In genomic region chr1:179025975-179026812, GRCh38 we compare ENCODE assay signal across 1 cellular context.
TF ChIP-seq lines count a peak whose summit lies in the region.

No MANE protein-coding gene starts in this region.

TF ChIP-seq in K562, 482 proteins besides CTCF, POLR2A, EP300 and RAD21 (continued from another document and continues in another):
- TF ChIP-seq, protein P1, sequence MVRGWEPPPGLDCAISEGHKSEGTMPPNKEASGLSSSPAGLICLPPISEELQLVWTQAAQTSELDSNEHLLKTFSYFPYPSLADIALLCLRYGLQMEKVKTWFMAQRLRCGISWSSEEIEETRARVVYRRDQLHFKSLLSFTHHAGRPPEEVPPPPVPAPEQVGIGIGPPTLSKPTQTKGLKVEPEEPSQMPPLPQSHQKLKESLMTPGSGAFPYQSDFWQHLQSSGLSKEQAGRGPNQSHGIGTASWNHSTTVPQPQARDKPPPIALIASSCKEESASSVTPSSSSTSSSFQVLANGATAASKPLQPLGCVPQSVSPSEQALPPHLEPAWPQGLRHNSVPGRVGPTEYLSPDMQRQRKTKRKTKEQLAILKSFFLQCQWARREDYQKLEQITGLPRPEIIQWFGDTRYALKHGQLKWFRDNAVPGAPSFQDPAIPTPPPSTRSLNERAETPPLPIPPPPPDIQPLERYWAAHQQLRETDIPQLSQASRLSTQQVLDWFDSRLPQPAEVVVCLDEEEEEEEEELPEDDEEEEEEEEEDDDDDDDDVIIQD (CRISPR knock-in tag; IDR thresholded peaks at IDR 0.05), result no peak
- TF ChIP-seq SMARCE1 (IDR thresholded peaks at IDR 0.05) (no peak), RHOXF2B (CRISPR knock-in tag; conservative IDR thresholded peaks at IDR 0.05) (no peak), JUND (IDR thresholded peaks at IDR 0.05; ENCODE audit: borderline replicate concordance, low read depth, low read length) (0 out of 2 replicates have a peak, but pooled peaks have one; percentile 5), JUND (tag; IDR thresholded peaks at IDR 0.05; ENCODE audit: borderline replicate concordance, low read depth, low read length) (no peak), SP1 (CRISPR knock-in tag; IDR thresholded peaks at IDR 0.05) (peak; percentile 78), CBX3 (IDR thresholded peaks at IDR 0.05; ENCODE audit: borderline replicate concordance in 1 of 2, low read length in 2 of 2) (no peak), FOXO4 (CRISPR knock-in tag; IDR thresholded peaks at IDR 0.05) (no peak), DEAF1 (CRISPR knock-in tag; IDR thresholded peaks at IDR 0.05) (no peak), CREB1 (IDR thresholded peaks at IDR 0.05) (peak; percentile 56; the same call in 1 of the 2 replicates), CREB1 (CRISPR knock-in tag; IDR thresholded peaks at IDR 0.05) (peak; percentile 60; the same call in 1 of the 2 replicates), IFI16 (CRISPR knock-in tag; IDR thresholded peaks at IDR 0.05) (no peak), CBFB (CRISPR knock-in tag; IDR thresholded peaks at IDR 0.05) (no peak), KLF10 (CRISPR knock-in tag; IDR thresholded peaks at IDR 0.05) (no peak), ETV6 (IDR thresholded peaks at IDR 0.05; ENCODE audit: borderline replicate concordance in 1 of 2, low read depth in 2 of 2, low read length in 1 of 2) (no peak), ETV6 (CRISPR knock-in tag; IDR thresholded peaks at IDR 0.05; ENCODE audit: borderline replicate concordance) (no peak), ILK (tag; IDR thresholded peaks at IDR 0.05; ENCODE audit: borderline replicate concordance, low read depth) (no peak), CHD4 (IDR thresholded peaks at IDR 0.05; ENCODE audit: insufficient read depth, insufficient replicate concordance, low read depth, low read length, poor library complexity, severe bottlenecking) (no peak), CHAMP1 (IDR thresholded peaks at IDR 0.05) (no peak), ARID4B (CRISPR knock-in tag; IDR thresholded peaks at IDR 0.05) (peak; percentile 76), ZFP30 (CRISPR knock-in tag; IDR thresholded peaks at IDR 0.05; ENCODE audit: borderline replicate concordance) (no peak), ZNF449 (CRISPR knock-in tag; IDR thresholded peaks at IDR 0.05) (no peak), ZNF140 (CRISPR knock-in tag; IDR thresholded peaks at IDR 0.05) (no peak), ZFX (CRISPR knock-in tag; IDR thresholded peaks at IDR 0.05) (peak; percentile 98), MBD1 (CRISPR knock-in tag; IDR thresholded peaks at IDR 0.05) (no peak), U2AF2 (optimal IDR thresholded peaks at IDR 0.05; ENCODE audit: low read depth, low read length) (no peak), POLR2AphosphoS2 (IDR thresholded peaks at IDR 0.05; ENCODE audit: low read length) (no peak)
- TF ChIP-seq, protein P2, sequence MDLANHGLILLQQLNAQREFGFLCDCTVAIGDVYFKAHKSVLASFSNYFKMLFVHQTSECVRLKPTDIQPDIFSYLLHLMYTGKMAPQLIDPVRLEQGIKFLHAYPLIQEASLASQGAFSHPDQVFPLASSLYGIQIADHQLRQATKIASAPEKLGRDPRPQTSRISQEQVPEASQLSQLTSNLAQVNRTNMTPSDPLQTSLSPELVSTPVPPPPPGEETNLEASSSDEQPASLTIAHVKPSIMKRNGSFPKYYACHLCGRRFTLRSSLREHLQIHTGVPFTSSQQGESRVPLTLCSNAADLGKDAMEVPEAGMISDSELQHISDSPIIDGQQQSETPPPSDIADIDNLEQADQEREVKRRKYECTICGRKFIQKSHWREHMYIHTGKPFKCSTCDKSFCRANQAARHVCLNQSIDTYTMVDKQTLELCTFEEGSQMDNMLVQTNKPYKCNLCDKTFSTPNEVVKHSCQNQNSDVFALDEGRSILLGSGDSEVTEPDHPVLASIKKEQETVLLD (IDR thresholded peaks at IDR 0.05), result no peak; the same call in 1 of the 2 replicates
- TF ChIP-seq, protein P3, sequence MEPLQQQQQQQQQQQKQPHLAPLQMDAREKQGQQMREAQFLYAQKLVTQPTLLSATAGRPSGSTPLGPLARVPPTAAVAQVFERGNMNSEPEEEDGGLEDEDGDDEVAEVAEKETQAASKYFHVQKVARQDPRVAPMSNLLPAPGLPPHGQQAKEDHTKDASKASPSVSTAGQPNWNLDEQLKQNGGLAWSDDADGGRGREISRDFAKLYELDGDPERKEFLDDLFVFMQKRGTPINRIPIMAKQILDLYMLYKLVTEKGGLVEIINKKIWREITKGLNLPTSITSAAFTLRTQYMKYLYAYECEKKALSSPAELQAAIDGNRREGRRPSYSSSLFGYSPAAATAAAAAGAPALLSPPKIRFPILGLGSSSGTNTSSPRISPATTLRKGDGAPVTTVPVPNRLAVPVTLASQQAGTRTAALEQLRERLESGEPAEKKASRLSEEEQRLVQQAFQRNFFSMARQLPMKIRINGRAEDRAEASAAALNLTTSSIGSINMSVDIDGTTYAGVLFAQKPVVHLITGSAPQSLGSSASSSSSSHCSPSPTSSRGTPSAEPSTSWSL (CRISPR knock-in tag; IDR thresholded peaks at IDR 0.05; ENCODE audit: borderline replicate concordance), result peak; percentile 36; the same call in 1 of the 2 replicates
- TF ChIP-seq, protein P4, sequence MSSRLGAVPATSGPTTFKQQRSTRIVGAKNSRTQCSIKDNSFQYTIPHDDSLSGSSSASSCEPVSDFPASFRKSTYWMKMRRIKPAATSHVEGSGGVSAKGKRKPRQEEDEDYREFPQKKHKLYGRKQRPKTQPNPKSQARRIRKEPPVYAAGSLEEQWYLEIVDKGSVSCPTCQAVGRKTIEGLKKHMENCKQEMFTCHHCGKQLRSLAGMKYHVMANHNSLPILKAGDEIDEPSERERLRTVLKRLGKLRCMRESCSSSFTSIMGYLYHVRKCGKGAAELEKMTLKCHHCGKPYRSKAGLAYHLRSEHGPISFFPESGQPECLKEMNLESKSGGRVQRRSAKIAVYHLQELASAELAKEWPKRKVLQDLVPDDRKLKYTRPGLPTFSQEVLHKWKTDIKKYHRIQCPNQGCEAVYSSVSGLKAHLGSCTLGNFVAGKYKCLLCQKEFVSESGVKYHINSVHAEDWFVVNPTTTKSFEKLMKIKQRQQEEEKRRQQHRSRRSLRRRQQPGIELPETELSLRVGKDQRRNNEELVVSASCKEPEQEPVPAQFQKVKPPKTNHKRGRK (tag; IDR thresholded peaks at IDR 0.05), result no peak
- TF ChIP-seq, protein P5, sequence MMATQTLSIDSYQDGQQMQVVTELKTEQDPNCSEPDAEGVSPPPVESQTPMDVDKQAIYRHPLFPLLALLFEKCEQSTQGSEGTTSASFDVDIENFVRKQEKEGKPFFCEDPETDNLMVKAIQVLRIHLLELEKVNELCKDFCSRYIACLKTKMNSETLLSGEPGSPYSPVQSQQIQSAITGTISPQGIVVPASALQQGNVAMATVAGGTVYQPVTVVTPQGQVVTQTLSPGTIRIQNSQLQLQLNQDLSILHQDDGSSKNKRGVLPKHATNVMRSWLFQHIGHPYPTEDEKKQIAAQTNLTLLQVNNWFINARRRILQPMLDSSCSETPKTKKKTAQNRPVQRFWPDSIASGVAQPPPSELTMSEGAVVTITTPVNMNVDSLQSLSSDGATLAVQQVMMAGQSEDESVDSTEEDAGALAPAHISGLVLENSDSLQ (IDR thresholded peaks at IDR 0.05), result no peak
